Comparison of ENCODE assay signal across 8 cellular contexts in genomic region chr3:25664066-25664809, GRCh38. TPM values are rescaled to one million over a fixed set of nuclear protein-coding genes. Genes with fewer than 3 reads are reported as not detected.
A peak's percentile ranks its signal among the peaks of the same experiment; 100 is the strongest.
DNase-seq lines count a peak whose midpoint lies in the region; ATAC-seq lines count a peak whose summit lies in the region.

No MANE protein-coding gene starts in this region.

- CTCF ChIA-PET in activated CD8-positive, alpha-beta memory T cell treated with anti-CD3 and anti-CD28 coated beads, Interleukin-2, amount 10 ng/mL, durations not matched to agents 7 days and 5 days (lab: Charles Lee): interaction anchor here (3.4 kb wide), 1 partner anchor 16 kb away, joined by 18 read pairs; no protein-coding TSS in a partner anchor

- peak overlapping the region; percentile 90 for H3K9ac ChIP-seq in endocrine pancreas (ENCODE audit: control insufficient read depth, insufficient read depth, low read length)

- peak overlapping the region; percentile 89 for H3K4me3 Mint-ChIP-seq in activated CD8-positive, alpha-beta memory T cell treated with anti-CD3 and anti-CD28 coated beads, Interleukin-2, amount 10 ng/mL, durations not matched to agents 7 days and 5 days

- H3K36me3 ChIP-seq in MG63 (no peaks in the 10 kb centered on the region), endocrine pancreas (ENCODE audit: control insufficient read depth, insufficient read depth, low read length) (no peaks in the 10 kb centered on the region)

- H3K9me3 Mint-ChIP-seq in activated CD8-positive, alpha-beta memory T cell treated with anti-CD3 and anti-CD28 coated beads, Interleukin-2, amount 10 ng/mL, durations not matched to agents 7 days and 5 days (ENCODE audit: low read depth): no peaks in the 10 kb centered on the region

- peak overlapping the region; percentile 99 for H3K27ac Mint-ChIP-seq in activated CD8-positive, alpha-beta memory T cell treated with anti-CD3 and anti-CD28 coated beads, Interleukin-2, amount 10 ng/mL, durations not matched to agents 7 days and 5 days

- H3K27me3 ChIP-seq in MG63 (no peaks in the 10 kb centered on the region), endocrine pancreas (ENCODE audit: control insufficient read depth, insufficient read depth, low read length) (no peaks in the 10 kb centered on the region)

- peaks cover 7% of the 10 kb centered on the region for H3K36me3 Mint-ChIP-seq in activated CD8-positive, alpha-beta memory T cell treated with anti-CD3 and anti-CD28 coated beads, Interleukin-2, amount 10 ng/mL, durations not matched to agents 7 days and 5 days

- peaks cover 26% of the 10 kb centered on the region for H3K4me1 ChIP-seq in endocrine pancreas (ENCODE audit: control insufficient read depth, insufficient read depth, low read length)

- H3K4me1 Mint-ChIP-seq in activated CD8-positive, alpha-beta memory T cell treated with anti-CD3 and anti-CD28 coated beads, Interleukin-2, amount 10 ng/mL, durations not matched to agents 7 days and 5 days: peaks cover 34% of the 10 kb centered on the region

- no peaks in the 10 kb centered on the region for H3K27me3 Mint-ChIP-seq in activated CD8-positive, alpha-beta memory T cell treated with anti-CD3 and anti-CD28 coated beads, Interleukin-2, amount 10 ng/mL, durations not matched to agents 7 days and 5 days

- H3K4me3 ChIP-seq in GM08714 (ENCODE audit: low read length) (peak overlapping the region; percentile 77), MG63 (peak overlapping the region; percentile 76), endocrine pancreas (ENCODE audit: control insufficient read depth, insufficient read depth, low read length) (peak overlapping the region; percentile 96)

- peak; percentile 66 for DNase-seq in MG63
- DNase-seq in activated CD8-positive, alpha-beta memory T cell treated with anti-CD3 and anti-CD28 coated beads, Interleukin-2, amount 10 ng/mL, durations not matched to agents 7 days and 5 days: peak; percentile 72
- peak; percentile 61 for DNase-seq in midbrain (lab: John Stamatoyannopoulos, UW)
- DNase-seq in stimulated activated CD8-positive, alpha-beta memory T cell treated with anti-CD3 and anti-CD28 coated beads, Interleukin-2, amount 100 ng/mL, for 48 hours (ENCODE audit: low read depth in 2 of 2): peak; percentile 57 to 65
- DNase-seq in DMS153 treated with DMSO at 0.1 percent for 48 hours (lab: John Stamatoyannopoulos, UW; ENCODE audit: unreplicated experiment): no peak

- peak; percentile 9 for ATAC-seq in GM21786 (IDR thresholded peaks at IDR 0.05; ENCODE audit: unreplicated experiment)
- peak; percentile 42 for ATAC-seq in activated CD8-positive, alpha-beta memory T cell treated with anti-CD3 and anti-CD28 coated beads, Interleukin-2, amount 10 ng/mL, durations not matched to agents 7 days and 5 days

- no peaks in the 10 kb centered on the region for H3K9me3 ChIP-seq in MG63
- no peaks in the 10 kb centered on the region for H3K9me3 ChIP-seq in endocrine pancreas (ENCODE audit: control insufficient read depth, low read length)

RNA-seq across cellular contexts. Expression of gene TOP2B, which starts 0.5 kb away (rescaled TPM):
- 45.4 and 119 TPM in 2 replicates for total RNA-seq in MG63 (2014; rRNA removed; shearing (Covaris generic); ENCODE audit: low replicate concordance)
- 100 to 1,000 TPM; 107 to 128 TPM for total RNA-seq in activated CD8-positive, alpha-beta memory T cell treated with anti-CD3 and anti-CD28 coated beads, Interleukin-2, amount 10 ng/mL, durations not matched to agents 7 days and 5 days
